ENCODE assay signal across 1 cellular context in genomic region chr10:87532696-87533095, GRCh38.
TF ChIP-seq lines count a peak whose summit lies in the region.

No MANE protein-coding gene starts in this region.

TF ChIP-seq in GM23338, 12 proteins besides CTCF, POLR2A, EP300 and RAD21 (continued from another document):
- TF ChIP-seq ZNF462 (CRISPR knock-in tag; IDR thresholded peaks at IDR 0.05) (no peak), CREB1 (CRISPR knock-in tag; IDR thresholded peaks at IDR 0.05; ENCODE audit: low read depth) (no peak), ZNF114 (CRISPR knock-in tag; IDR thresholded peaks at IDR 0.05) (no peak), ZNF331 (CRISPR knock-in tag; IDR thresholded peaks at IDR 0.05; ENCODE audit: low read depth) (no peak), POLR2AphosphoS5 (IDR thresholded peaks at IDR 0.05; ENCODE audit: low read depth) (no peak), NANOG (IDR thresholded peaks at IDR 0.05; ENCODE audit: borderline replicate concordance) (no peak), EZH2 (IDR thresholded peaks at IDR 0.05; ENCODE audit: low read depth, unreplicated experiment) (no peak)
TF ChIP-seq in GM23338: peak in this region for 0.
